Comparison of ENCODE assay signal across 9 cellular contexts in genomic region chr1:226223157-226223785, GRCh38. TPM values are rescaled to one million over a fixed set of nuclear protein-coding genes. Genes with fewer than 3 reads are reported as not detected.
DNase-seq lines count a peak whose midpoint lies in the region; ATAC-seq and TF ChIP-seq lines count a peak whose summit lies in the region.
"Had no signal": no experiment of that assay in that cellular context is flagged by ENCODE, and none has a peak within 500 bp of the region (broad histone marks: within the 10 kb centered on the region; RNA-seq: fewer than 3 reads in every experiment).

Gene MIXL1, plus strand, starts transcription at chr1:226223664. Its CDS starts 18 bp downstream, at chr1:226223682.

- DNase-seq in DND-41 (no peak), choroid plexus epithelial cell (ENCODE audit: low read depth) (no peak), SIG-M5 treated with dmso at 0.1 percent for 504 hours (lab: John Stamatoyannopoulos, UW; ENCODE audit: unreplicated experiment) (no peak), adrenal gland (no peak)
- peak in 1 of 9 donors; percentile 9 for DNase-seq in naive thymus-derived CD4-positive, alpha-beta T cell
- no peak for DNase-seq in central memory CD4-positive, alpha-beta T cell

- intact Hi-C loops in naive thymus-derived CD4-positive, alpha-beta T cell (cut with micrococcal nuclease): no loop called here
- intact Hi-C loops in adrenal gland (cut with DNase I): no loop called here

- H3K4me3 Mint-ChIP-seq in naive thymus-derived CD4-positive, alpha-beta T cell: peak within 1 kb of the TSS; percentile 65 to 86 (median 75)

- H2AFZ ChIP-seq in DND-41 (ENCODE audit: low read depth, low read length): no peak within 1 kb of the TSS

- H3K9me3 ChIP-seq in DND-41 (ENCODE audit: insufficient read depth, low read length, severe bottlenecking) (no peaks in the 10 kb centered on the region), adrenal gland (replicated peaks in 1 of 3) (no peaks in the 10 kb centered on the region)
- H3K9me3 ChIP-seq in naive thymus-derived CD4-positive, alpha-beta T cell (ENCODE audit: control insufficient read depth in 2 of 3, low read length in 3 of 3): no peaks in the 10 kb centered on the region

- no peak within 1 kb of the TSS for H3K4me3 ChIP-seq in DND-41 (ENCODE audit: low read depth in 1 of 2, low read length in 2 of 2)
- H3K4me3 ChIP-seq in choroid plexus epithelial cell (ENCODE audit: low read depth, low read length): peak within 1 kb of the TSS; percentile 56
- peak within 1 kb of the TSS; percentile 35 for H3K4me3 ChIP-seq in naive thymus-derived CD4-positive, alpha-beta T cell (ENCODE audit: low read length)
- H3K4me3 ChIP-seq in adrenal gland: peak within 1 kb of the TSS in 1 of 4 donors; percentile 47

- H3K27me3 Mint-ChIP-seq in naive thymus-derived CD4-positive, alpha-beta T cell: peaks cover 14 to 42% (median 30%) of the 10 kb centered on the region in 5 donors

- no peak within 1 kb of the TSS for H3K27ac Mint-ChIP-seq in naive thymus-derived CD4-positive, alpha-beta T cell

- H3K9me3 Mint-ChIP-seq in naive thymus-derived CD4-positive, alpha-beta T cell: peaks cover 0 to 1% (median 0%) of the 10 kb centered on the region in 11 donors

- POLR2A ChIA-PET in naive thymus-derived CD4-positive, alpha-beta T cell (lab: Charles Lee): no interaction called here

- H3K4me1 ChIP-seq in DND-41 (ENCODE audit: insufficient read depth, low read length) (no peaks in the 10 kb centered on the region), adrenal gland (replicated peaks in 1 of 2) (no peaks in the 10 kb centered on the region)
- H3K4me1 ChIP-seq in naive thymus-derived CD4-positive, alpha-beta T cell (ENCODE audit: control insufficient read depth in 2 of 2, insufficient read depth in 2 of 2, low read length in 2 of 2): no peaks in the 10 kb centered on the region

- H3K27me3 ChIP-seq in DND-41 (ENCODE audit: insufficient read depth, low read length, poor library complexity): no peaks in the 10 kb centered on the region
- no peaks in the 10 kb centered on the region for H3K27me3 ChIP-seq in naive thymus-derived CD4-positive, alpha-beta T cell (ENCODE audit: control insufficient read depth in 2 of 2, insufficient read depth in 2 of 2, low read length in 2 of 2)
- H3K27me3 ChIP-seq in adrenal gland: peaks cover 16% of the 10 kb centered on the region

- WGBS in adrenal gland, 4 donors: 8 to 100% (median 35%) methylated on average over 1 to 62 of the region's 62 CpGs

- ATAC-seq in DND-41 (ENCODE audit: insufficient read depth, low read depth): 0 out of 3 replicates have a peak, but pooled peaks have one; percentile 24
- peak; percentile 44 for ATAC-seq in GM19395 (IDR thresholded peaks at IDR 0.05; ENCODE audit: unreplicated experiment)
- ATAC-seq in HG03520 (IDR thresholded peaks at IDR 0.05; ENCODE audit: unreplicated experiment): peak; percentile 28
- ATAC-seq in naive thymus-derived CD4-positive, alpha-beta T cell: no peak

- TF ChIP-seq POLR2A in adrenal gland (IDR thresholded peaks at IDR 0.05): no peak

- H3K36me3 ChIP-seq in DND-41 (ENCODE audit: insufficient read depth, low read length) (no peaks in the 10 kb centered on the region), adrenal gland (replicated peaks in 1 of 2) (no peaks in the 10 kb centered on the region)
- H3K36me3 ChIP-seq in naive thymus-derived CD4-positive, alpha-beta T cell (ENCODE audit: control insufficient read depth in 2 of 3, insufficient read depth in 3 of 3, low read length in 3 of 3): no peaks in the 10 kb centered on the region

- peaks cover 0 to 6% (median 4%) of the 10 kb centered on the region in 7 donors for H3K4me1 Mint-ChIP-seq in naive thymus-derived CD4-positive, alpha-beta T cell

- no peaks in the 10 kb centered on the region for H4K20me1 ChIP-seq in DND-41 (ENCODE audit: insufficient read depth, low read length)

- H3K9ac ChIP-seq in DND-41 (ENCODE audit: low read depth, low read length): no peak within 1 kb of the TSS

- CTCF ChIA-PET in naive thymus-derived CD4-positive, alpha-beta T cell (lab: Charles Lee): no interaction called here

- no peak within 1 kb of the TSS for H3K27ac ChIP-seq in DND-41 (ENCODE audit: low read length)
- no peak within 1 kb of the TSS for H3K27ac ChIP-seq in naive thymus-derived CD4-positive, alpha-beta T cell (ENCODE audit: low read depth, low read length)
- H3K27ac ChIP-seq in adrenal gland: no peak within 1 kb of the TSS

- TF ChIP-seq CTCF in DND-41 (IDR thresholded peaks at IDR 0.05; ENCODE audit: borderline replicate concordance, extremely low read depth, low read length, poor library complexity, severe bottlenecking): no peak
- TF ChIP-seq CTCF in choroid plexus epithelial cell (conservative IDR thresholded peaks at IDR 0.05; ENCODE audit: low read depth, low read length): no peak
- no peak for TF ChIP-seq CTCF in adrenal gland (IDR thresholded peaks at IDR 0.05)

- H3K36me3 Mint-ChIP-seq in naive thymus-derived CD4-positive, alpha-beta T cell: peaks cover 0 to 10% (median 0%) of the 10 kb centered on the region in 5 donors

- no peaks in the 10 kb centered on the region for H3K79me2 ChIP-seq in DND-41 (ENCODE audit: insufficient read depth, low read length)

- H3K4me2 ChIP-seq in DND-41 (ENCODE audit: insufficient read depth, low read length): no peak within 1 kb of the TSS

RNA-seq across cellular contexts. Expression of gene MIXL1, which starts in this region (rescaled TPM):
- not detected for total RNA-seq in naive thymus-derived CD4-positive, alpha-beta T cell
- polyA plus RNA-seq in naive thymus-derived CD4-positive, alpha-beta T cell: not detected
- not detected for total RNA-seq in adrenal gland
- polyA plus RNA-seq in adrenal gland: under 1 TPM in 1 of 3 donors, not detected in 2; 0.27 TPM
- total RNA-seq: RPMI7951 had no signal

Comparison
In these comparisons a context has a peak if more than half of its experiments do, and no peak if none do; other contexts are left out.
1. H3K4me3 ChIP-seq: peak in choroid plexus epithelial cell (single experiment) and naive thymus-derived CD4-positive, alpha-beta T cell (single experiment); none in DND-41 (0 of 2).